20 cellular contexts compared by ENCODE assay signal in genomic region chr14:69378274-69378673, GRCh38.
"Had no signal": no experiment of that assay in that cellular context is flagged by ENCODE, and none has a peak within 500 bp of the region (broad histone marks: within the 10 kb centered on the region; RNA-seq: fewer than 3 reads in every experiment).

No MANE protein-coding gene starts in this region.

- H3K4me3 ChIP-seq: gastroesophageal sphincter, hepatocyte, right atrium auricular region, tibial nerve had no signal

- DNase-seq: activated CD4-positive, alpha-beta memory T cell treated with anti-CD3 and anti-CD28 coated beads, Interleukin-2, amount 10 ng/mL, durations not matched to agents 7 days and 5 days; activated CD4-positive, alpha-beta T cell treated with anti-CD3 and anti-CD28 coated beads, Interleukin-2, amount 10 ng/mL, durations not matched to agents 24 days and 14 days; activated CD4-positive, CD25-positive, alpha-beta regulatory T cell treated with anti-CD3 and anti-CD28 coated beads, Interleukin-2, amount 50 U/mL, for 72 hours; activated CD8-positive, alpha-beta memory T cell treated with anti-CD3 and anti-CD28 coated beads, Interleukin-2, amount 50 U/mL, for 48 hours; activated naive CD8-positive, alpha-beta T cell treated with anti-CD3 and anti-CD28 coated beads, Interleukin-2, amount 50 U/mL, for 24 hours; activated T-cell treated with anti-CD3 and anti-CD28 coated beads, Interleukin-2, amount 50 U/mL, for 4 hours; amygdala; effector CD8-positive, alpha-beta T cell; erythroblast; left cardiac atrium; midbrain; naive thymus-derived CD8-positive, alpha-beta T cell; nucleus accumbens; stimulated activated CD4-positive, alpha-beta T cell treated with anti-CD3 and anti-CD28 coated beads, Interleukin-15, amount 100 ng/mL, for 24 hours; stimulated activated CD4-positive, alpha-beta T cell treated with anti-CD3 and anti-CD28 coated beads, Interleukin-2, amount 100 ng/mL, for 24 hours; stimulated activated naive CD4-positive, alpha-beta T cell had no signal

- H3K27ac ChIP-seq: gastroesophageal sphincter, hepatocyte, right atrium auricular region, tibial nerve had no signal

- ATAC-seq: activated naive CD8-positive, alpha-beta T cell treated with anti-CD3 and anti-CD28 coated beads, Interleukin-2, amount 50 U/mL, for 24 hours; activated T-cell treated with anti-CD3 and anti-CD28 coated beads, Interleukin-2, amount 50 U/mL, for 4 hours; gastroesophageal sphincter; left cardiac atrium; naive thymus-derived CD8-positive, alpha-beta T cell had no signal
